In the genomic region with DNA sequence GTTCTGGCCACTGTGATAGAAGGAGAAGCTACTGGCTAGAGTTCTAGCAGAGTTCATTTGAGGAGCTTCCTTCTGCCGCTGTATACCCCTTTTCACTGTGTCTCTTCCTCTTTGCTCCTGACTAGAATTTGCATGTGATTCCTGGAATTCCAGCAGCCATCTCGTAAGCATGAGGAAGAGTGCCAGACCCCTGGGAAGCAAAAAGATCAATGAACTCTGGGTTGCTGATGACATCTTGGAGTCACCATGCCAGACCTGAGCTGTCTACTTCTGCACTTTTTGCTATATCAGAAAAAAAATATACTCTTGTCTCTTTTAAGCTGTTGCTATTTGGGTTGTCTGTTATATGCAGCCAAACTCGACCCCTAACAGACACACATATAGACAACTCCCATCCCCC, we compare ENCODE assay signal across 7 cellular contexts. TPM values are rescaled to one million over a fixed set of nuclear protein-coding genes. Genes with fewer than 3 reads are reported as not detected.
"Had no signal": no experiment of that assay in that cellular context is flagged by ENCODE, and none has a peak within 500 bp of the region (broad histone marks: within the 10 kb centered on the region; RNA-seq: fewer than 3 reads in every experiment).

No MANE protein-coding gene starts in this region.

- FAIRE-seq: H54, HTR-8/SVneo had no signal

- H3K36me3 Mint-ChIP-seq: IgD-negative memory B cell had no signal

- H3K4me3 Mint-ChIP-seq: H9 had no signal

- DNase-seq: GOT3, H9, HCEC 1CT, KBM-7 had no signal

- H3K27ac Mint-ChIP-seq: H9, IgD-negative memory B cell had no signal

- H3K9me3 Mint-ChIP-seq: H9, IgD-negative memory B cell had no signal

RNA-seq across cellular contexts. Expression of a gene that starts 3.7 kb away (rescaled TPM):
- polyA plus RNA-seq: IgD-negative memory B cell had no signal
